Comparison of ENCODE assay signal across 14 cellular contexts in the genomic region with DNA sequence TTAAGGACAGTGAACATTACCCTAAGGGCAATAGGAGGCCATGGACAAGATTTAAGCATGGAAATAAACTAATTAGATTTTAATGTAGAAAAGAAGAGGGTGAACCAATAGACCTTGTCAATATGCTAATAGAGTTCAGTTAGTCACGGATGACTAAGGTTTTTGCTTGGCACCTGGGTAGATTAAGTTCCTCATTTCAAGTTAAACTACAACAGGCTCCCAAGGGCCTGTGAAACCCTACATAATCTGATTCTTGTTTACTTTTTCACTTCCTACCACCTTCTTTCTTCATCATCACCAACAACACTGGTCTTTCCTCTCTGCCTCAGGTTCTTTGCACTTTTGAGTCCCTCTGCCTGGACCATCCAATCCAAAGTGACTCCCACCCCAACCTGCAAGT.
DNase-seq lines count a peak whose midpoint lies in the region; ATAC-seq and TF ChIP-seq lines count a peak whose summit lies in the region.
"Had no signal": no experiment of that assay in that cellular context is flagged by ENCODE, and none has a peak within 500 bp of the region (broad histone marks: within the 10 kb centered on the region; RNA-seq: fewer than 3 reads in every experiment).

No MANE protein-coding gene starts in this region.

- H3K9me2 ChIP-seq in OCI-LY1 (ENCODE audit: low read depth, low read length), result no peaks in the 10 kb centered on the region

- H3K4me2 ChIP-seq in OCI-LY1 (ENCODE audit: low read length), result peak overlapping the region; percentile 96

- H3F3A ChIP-seq in OCI-LY1 (ENCODE audit: insufficient read depth, low read length), result no peaks in the 10 kb centered on the region

- H3K27me3 ChIP-seq in OCI-LY1 (ENCODE audit: insufficient read depth, low read length), result no peaks in the 10 kb centered on the region
- H3K27me3 ChIP-seq: esophagus muscularis mucosa had no signal

- H4K20me1 ChIP-seq in OCI-LY1 (ENCODE audit: insufficient read depth, low read length), result no peaks in the 10 kb centered on the region

- H2AFZ ChIP-seq in OCI-LY1 (ENCODE audit: low read length), result no peak overlapping the region
- H2AFZ ChIP-seq: GM23248 had no signal

- H3K4me1 Mint-ChIP-seq in activated naive CD4-positive, alpha-beta T cell treated with anti-CD3 and anti-CD28 coated beads, Interleukin-2, amount 10 ng/mL, durations not matched to agents 7 days and 5 days, result peaks cover 15% of the 10 kb centered on the region
- peaks cover 43% of the 10 kb centered on the region for H3K4me1 Mint-ChIP-seq in stimulated activated memory B cell treated with anti-CD40 and anti-IgM and Interleukin-4, amounts not matched to agents 10 μg/mL and 1 μg/mL and 100 μg/mL, for 72 hours

- no peaks in the 10 kb centered on the region for H3K27me3 Mint-ChIP-seq in activated naive CD4-positive, alpha-beta T cell treated with anti-CD3 and anti-CD28 coated beads, Interleukin-2, amount 10 ng/mL, durations not matched to agents 7 days and 5 days
- no peaks in the 10 kb centered on the region for H3K27me3 Mint-ChIP-seq in stimulated activated memory B cell treated with anti-CD40 and anti-IgM and Interleukin-4, amounts not matched to agents 10 μg/mL and 1 μg/mL and 100 μg/mL, for 72 hours

- H3K79me2 ChIP-seq in OCI-LY1 (ENCODE audit: insufficient read depth, low read length), result peaks cover 12% of the 10 kb centered on the region

- H3K9ac ChIP-seq in OCI-LY1 (ENCODE audit: low read length), result peak overlapping the region; percentile 80
- H3K9ac ChIP-seq: GM23248 had no signal

- peak overlapping the region; percentile 94 for H3K27ac ChIP-seq in OCI-LY1 (ENCODE audit: low read depth, low read length, poor library complexity, severe bottlenecking)
- H3K27ac ChIP-seq: C4-2B, esophagus muscularis mucosa, GM23248 had no signal

- H3K36me3 ChIP-seq in OCI-LY1 (ENCODE audit: insufficient read depth, low read length), result peaks cover 78% of the 10 kb centered on the region

- H3K36me3 Mint-ChIP-seq in activated naive CD4-positive, alpha-beta T cell treated with anti-CD3 and anti-CD28 coated beads, Interleukin-2, amount 10 ng/mL, durations not matched to agents 7 days and 5 days, result peaks cover 59% of the 10 kb centered on the region
- peaks cover 52% of the 10 kb centered on the region for H3K36me3 Mint-ChIP-seq in stimulated activated memory B cell treated with anti-CD40 and anti-IgM and Interleukin-4, amounts not matched to agents 10 μg/mL and 1 μg/mL and 100 μg/mL, for 72 hours

- peak overlapping the region; percentile 71 for H3K4me3 ChIP-seq in OCI-LY1 (ENCODE audit: low read depth, low read length, poor library complexity, severe bottlenecking)
- H3K4me3 ChIP-seq: esophagus muscularis mucosa, GM23248, lung had no signal

- ATAC-seq in HG02763 (IDR thresholded peaks at IDR 0.05; ENCODE audit: unreplicated experiment), result peak; percentile 39
- ATAC-seq in stimulated activated memory B cell treated with anti-CD40 and anti-IgM and Interleukin-4, amounts not matched to agents 10 μg/mL and 1 μg/mL and 100 μg/mL, for 72 hours, result peak; percentile 74

- no peak for DNase-seq in activated naive CD4-positive, alpha-beta T cell treated with anti-CD3 and anti-CD28 coated beads, Interleukin-2, amount 10 ng/mL, durations not matched to agents 7 days and 5 days
- DNase-seq in activated naive CD4-positive, alpha-beta T cell treated with Interleukin-2 at 50 U/mL for 16 hours, result no peak
- no peak for DNase-seq in D341Med (ENCODE audit: low spot score)
- no peak for DNase-seq in NCI-H510A treated with DMSO at 0.1 percent for 48 hours (lab: John Stamatoyannopoulos, UW)
- no peak for DNase-seq in activated CD4-positive, alpha-beta T cell treated with anti-CD3 and anti-CD28 coated beads, Interleukin-2, amount 50 U/mL, for 1 hour
- DNase-seq: GM23248, NCI-H1092 treated with DMSO at 0.1 percent for 48 hours, SW 1271 had no signal

- no peak overlapping the region for H3K4me3 Mint-ChIP-seq in activated naive CD4-positive, alpha-beta T cell treated with anti-CD3 and anti-CD28 coated beads, Interleukin-2, amount 10 ng/mL, durations not matched to agents 7 days and 5 days
- peak overlapping the region; percentile 55 for H3K4me3 Mint-ChIP-seq in stimulated activated memory B cell treated with anti-CD40 and anti-IgM and Interleukin-4, amounts not matched to agents 10 μg/mL and 1 μg/mL and 100 μg/mL, for 72 hours

- H3K9me3 ChIP-seq in OCI-LY1 (ENCODE audit: low read length), result no peaks in the 10 kb centered on the region
- H3K9me3 ChIP-seq: esophagus muscularis mucosa had no signal

- peaks cover 57% of the 10 kb centered on the region for H3K4me1 ChIP-seq in OCI-LY1 (ENCODE audit: insufficient read depth, low read length, severe bottlenecking)
- H3K4me1 ChIP-seq: esophagus muscularis mucosa had no signal

- H3K27ac Mint-ChIP-seq in activated naive CD4-positive, alpha-beta T cell treated with anti-CD3 and anti-CD28 coated beads, Interleukin-2, amount 10 ng/mL, durations not matched to agents 7 days and 5 days, result peak overlapping the region; percentile 15
- peak overlapping the region; percentile 93 for H3K27ac Mint-ChIP-seq in stimulated activated memory B cell treated with anti-CD40 and anti-IgM and Interleukin-4, amounts not matched to agents 10 μg/mL and 1 μg/mL and 100 μg/mL, for 72 hours

- H3K9me3 Mint-ChIP-seq in activated naive CD4-positive, alpha-beta T cell treated with anti-CD3 and anti-CD28 coated beads, Interleukin-2, amount 10 ng/mL, durations not matched to agents 7 days and 5 days, result no peaks in the 10 kb centered on the region
- H3K9me3 Mint-ChIP-seq in stimulated activated memory B cell treated with anti-CD40 and anti-IgM and Interleukin-4, amounts not matched to agents 10 μg/mL and 1 μg/mL and 100 μg/mL, for 72 hours, result no peaks in the 10 kb centered on the region

- CTCF ChIA-PET in activated naive CD4-positive, alpha-beta T cell treated with anti-CD3 and anti-CD28 coated beads, Interleukin-2, amount 10 ng/mL, durations not matched to agents 7 days and 5 days (lab: Charles Lee), result no interaction called here

- TF ChIP-seq CTCF in OCI-LY1 (IDR thresholded peaks at IDR 0.05; ENCODE audit: low read length), result no peak
